1 cellular context compared by ENCODE assay signal in the genomic region with DNA sequence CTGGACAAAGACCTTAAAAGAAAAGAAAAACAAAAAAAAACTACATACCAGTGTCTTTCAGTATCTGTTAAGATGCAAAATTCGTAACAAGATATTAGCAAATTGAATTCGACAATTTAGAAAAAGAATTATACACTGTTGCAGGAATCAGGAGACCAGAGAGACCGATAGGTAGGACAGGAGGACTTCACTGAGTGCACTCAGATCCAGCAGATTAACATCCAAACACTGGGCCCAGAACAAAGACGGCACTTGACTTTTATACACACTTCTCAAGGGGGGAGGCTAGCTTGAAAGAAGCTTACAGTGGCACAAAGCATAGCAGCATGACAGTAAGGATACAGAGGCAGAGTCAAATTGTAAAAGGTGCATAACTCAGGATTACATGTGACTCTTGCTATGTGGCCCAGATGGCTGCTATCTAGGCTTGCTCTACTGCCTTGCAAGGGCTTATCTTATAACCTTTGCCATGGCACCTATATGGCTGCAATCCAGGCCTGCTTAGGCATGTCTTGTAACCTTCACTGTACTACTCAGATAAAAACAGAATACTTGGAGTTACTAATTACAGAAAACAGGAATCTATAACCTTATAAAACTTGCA.
TF ChIP-seq lines count a peak whose summit lies in the region.

No MANE protein-coding gene starts in this region.

TF ChIP-seq in HEK293, 187 proteins besides CTCF, POLR2A, EP300 and RAD21 (continued from another document):
- TF ChIP-seq, protein P1, sequence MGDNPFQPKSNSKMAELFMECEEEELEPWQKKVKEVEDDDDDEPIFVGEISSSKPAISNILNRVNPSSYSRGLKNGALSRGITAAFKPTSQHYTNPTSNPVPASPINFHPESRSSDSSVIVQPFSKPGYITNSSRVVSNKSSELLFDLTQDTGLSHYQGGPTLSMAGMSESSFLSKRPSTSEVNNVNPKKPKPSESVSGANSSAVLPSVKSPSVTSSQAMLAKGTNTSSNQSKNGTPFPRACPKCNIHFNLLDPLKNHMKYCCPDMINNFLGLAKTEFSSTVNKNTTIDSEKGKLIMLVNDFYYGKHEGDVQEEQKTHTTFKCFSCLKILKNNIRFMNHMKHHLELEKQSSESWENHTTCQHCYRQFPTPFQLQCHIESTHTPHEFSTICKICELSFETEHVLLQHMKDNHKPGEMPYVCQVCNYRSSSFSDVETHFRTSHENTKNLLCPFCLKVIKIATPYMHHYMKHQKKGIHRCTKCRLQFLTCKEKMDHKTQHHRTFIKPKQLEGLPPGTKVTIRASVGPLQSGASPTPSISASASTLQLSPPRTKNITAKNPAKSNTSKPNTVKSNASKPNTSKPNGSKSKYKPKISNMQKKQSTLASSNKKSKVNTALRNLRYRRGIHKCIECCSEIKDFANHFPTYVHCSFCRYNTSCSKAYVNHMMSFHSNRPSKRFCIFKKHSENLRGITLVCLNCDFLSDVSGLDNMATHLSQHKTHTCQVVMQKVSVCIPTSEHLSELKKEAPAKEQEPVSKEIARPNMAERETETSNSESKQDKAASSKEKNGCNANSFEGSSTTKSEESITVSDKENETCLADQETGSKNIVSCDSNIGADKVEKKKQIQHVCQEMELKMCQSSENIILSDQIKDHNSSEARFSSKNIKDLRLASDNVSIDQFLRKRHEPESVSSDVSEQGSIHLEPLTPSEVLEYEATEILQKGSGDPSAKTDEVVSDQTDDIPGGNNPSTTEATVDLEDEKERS (tag by site-specific recombination; IDR thresholded peaks at IDR 0.05): peak; percentile 79; the same call in 1 of the 2 replicates
- TF ChIP-seq ZNF157 (tag by site-specific recombination; IDR thresholded peaks at IDR 0.05): no peak
- TF ChIP-seq ZNF416 (tag by site-specific recombination; IDR thresholded peaks at IDR 0.05): no peak
- TF ChIP-seq, protein P2, sequence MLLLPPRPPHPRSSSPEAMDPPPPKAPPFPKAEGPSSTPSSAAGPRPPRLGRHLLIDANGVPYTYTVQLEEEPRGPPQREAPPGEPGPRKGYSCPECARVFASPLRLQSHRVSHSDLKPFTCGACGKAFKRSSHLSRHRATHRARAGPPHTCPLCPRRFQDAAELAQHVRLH (tag by site-specific recombination; IDR thresholded peaks at IDR 0.05): no peak
- TF ChIP-seq TRIM28 (IDR thresholded peaks at IDR 0.05; ENCODE audit: borderline replicate concordance, low read length): peak; percentile 93; the same call in 1 of the 2 replicates
- TF ChIP-seq ZFHX2 (tag by site-specific recombination; conservative IDR thresholded peaks at IDR 0.05): no peak
- TF ChIP-seq ZNF473 (tag by site-specific recombination; IDR thresholded peaks at IDR 0.05): no peak
